Comparison of ENCODE assay signal across 18 cellular contexts in genomic region chr11:132439711-132440300, GRCh38.
DNase-seq lines count a peak whose midpoint lies in the region; ATAC-seq, FAIRE-seq and TF ChIP-seq lines count a peak whose summit lies in the region.
"Had no signal": no experiment of that assay in that cellular context is flagged by ENCODE, and none has a peak within 500 bp of the region (broad histone marks: within the 10 kb centered on the region; RNA-seq: fewer than 3 reads in every experiment).

No MANE protein-coding gene starts in this region.

- TF ChIP-seq POLR2A in adrenal gland (IDR thresholded peaks at IDR 0.05): no peak

- ATAC-seq in HG02610 (IDR thresholded peaks at IDR 0.05; ENCODE audit: unreplicated experiment): no peak
- no peak for ATAC-seq in HG02852 (IDR thresholded peaks at IDR 0.05; ENCODE audit: unreplicated experiment)
- ATAC-seq in HG03565 (IDR thresholded peaks at IDR 0.05; ENCODE audit: unreplicated experiment): no peak
- ATAC-seq: A549 had no signal

- H3K4me2 ChIP-seq in astrocyte (ENCODE audit: low read length): no peak overlapping the region
- H3K4me2 ChIP-seq: A549; BLaER1 treated with 17β-estradiol and CSF1 and Interleukin-3, amounts not matched to agents 10 nM and 100 nM had no signal

- H3K4me3 ChIP-seq in astrocyte (ENCODE audit: insufficient read depth, low read depth, low read length) (no peak overlapping the region), choroid plexus epithelial cell (ENCODE audit: low read depth, low read length) (no peak overlapping the region), adrenal gland (no peak overlapping the region)
- H3K4me3 ChIP-seq: A549; BLaER1 treated with 17β-estradiol and CSF1 and Interleukin-3, amounts not matched to agents 10 nM and 100 nM had no signal

- no peak overlapping the region for H3K27ac Mint-ChIP-seq in astrocyte (ENCODE audit: unreplicated experiment)
- H3K27ac Mint-ChIP-seq: CD4-positive, CD25-positive, alpha-beta regulatory T cell; H9 had no signal

- H3K9me3 Mint-ChIP-seq in astrocyte (ENCODE audit: unreplicated experiment): no peaks in the 10 kb centered on the region
- H3K9me3 Mint-ChIP-seq: H9 had no signal

- no peaks in the 10 kb centered on the region for H3K9me3 ChIP-seq in astrocyte (ENCODE audit: insufficient read depth, low read depth, low read length)
- no peaks in the 10 kb centered on the region for H3K9me3 ChIP-seq in adrenal gland (replicated peaks in 1 of 3)
- H3K9me3 ChIP-seq: A549 had no signal

- peaks cover 3% of the 10 kb centered on the region for H3K27me3 ChIP-seq in astrocyte (ENCODE audit: insufficient read depth, low read length)
- H3K27me3 ChIP-seq in adrenal gland: no peaks in the 10 kb centered on the region
- H3K27me3 ChIP-seq: BLaER1 treated with 17β-estradiol and CSF1 and Interleukin-3, amounts not matched to agents 10 nM and 100 nM had no signal

- no peak overlapping the region for H3K27ac ChIP-seq in astrocyte (ENCODE audit: low read depth, low read length)
- H3K27ac ChIP-seq in adrenal gland: no peak overlapping the region
- H3K27ac ChIP-seq: A549; BLaER1 treated with 17β-estradiol and CSF1 and Interleukin-3, amounts not matched to agents 10 nM and 100 nM had no signal

- no peaks in the 10 kb centered on the region for H4K20me1 ChIP-seq in astrocyte (ENCODE audit: insufficient read depth, low read length)
- H4K20me1 ChIP-seq: BLaER1 treated with 17β-estradiol and CSF1 and Interleukin-3, amounts not matched to agents 10 nM and 100 nM had no signal

- peaks cover 3% of the 10 kb centered on the region for H3K4me1 ChIP-seq in astrocyte (ENCODE audit: insufficient read depth, low read length)
- H3K4me1 ChIP-seq in adrenal gland (replicated peaks in 1 of 2): no peaks in the 10 kb centered on the region
- H3K4me1 ChIP-seq: A549; BLaER1 treated with 17β-estradiol and CSF1 and Interleukin-3, amounts not matched to agents 10 nM and 100 nM had no signal

- no peaks in the 10 kb centered on the region for H3K79me2 ChIP-seq in astrocyte (ENCODE audit: insufficient read depth, low read length)

- WGBS in adrenal gland, 4 donors: 79 to 88% (median 86%) methylated on average over 5 of the region's 5 CpGs

- H3K36me3 Mint-ChIP-seq in astrocyte (ENCODE audit: low read depth, unreplicated experiment): no peaks in the 10 kb centered on the region

- no peaks in the 10 kb centered on the region for H3K36me3 ChIP-seq in astrocyte (ENCODE audit: insufficient read depth, low read length)
- no peaks in the 10 kb centered on the region for H3K36me3 ChIP-seq in adrenal gland (replicated peaks in 1 of 2)
- H3K36me3 ChIP-seq: BLaER1 treated with 17β-estradiol and CSF1 and Interleukin-3, amounts not matched to agents 10 nM and 100 nM had no signal

- H3K4me1 Mint-ChIP-seq in astrocyte (ENCODE audit: low read depth, unreplicated experiment): peaks cover 6% of the 10 kb centered on the region
- H3K4me1 Mint-ChIP-seq: CD4-positive, CD25-positive, alpha-beta regulatory T cell had no signal

- H2AFZ ChIP-seq in astrocyte (ENCODE audit: low read depth, low read length): no peak overlapping the region

- TF ChIP-seq CTCF in astrocyte (IDR thresholded peaks at IDR 0.05; ENCODE audit: insufficient read depth, low read depth, low read length): no peak
- TF ChIP-seq CTCF in choroid plexus epithelial cell (conservative IDR thresholded peaks at IDR 0.05; ENCODE audit: low read depth, low read length): no peak
- no peak for TF ChIP-seq CTCF in adrenal gland (IDR thresholded peaks at IDR 0.05)

- H3K27me3 Mint-ChIP-seq in astrocyte (ENCODE audit: low read depth, unreplicated experiment): peaks cover 9% of the 10 kb centered on the region
- H3K27me3 Mint-ChIP-seq: CD4-positive, CD25-positive, alpha-beta regulatory T cell had no signal

- DNase-seq in EL (peak; percentile 20), astrocyte (ENCODE audit: low read depth) (peak; percentile 30), choroid plexus epithelial cell (ENCODE audit: low read depth) (peak; percentile 25), adrenal gland (no peak)
- DNase-seq: AML-193; CD4-positive, CD25-positive, alpha-beta regulatory T cell; DMS53; GOT3; H9; IMR-90; KBM-7 had no signal

- no peak overlapping the region for H3K4me3 Mint-ChIP-seq in astrocyte (ENCODE audit: unreplicated experiment)
- H3K4me3 Mint-ChIP-seq: CD4-positive, CD25-positive, alpha-beta regulatory T cell; H9 had no signal

- no peak overlapping the region for H3K9ac ChIP-seq in astrocyte (ENCODE audit: low read length)
- H3K9ac ChIP-seq: BLaER1 treated with 17β-estradiol and CSF1 and Interleukin-3, amounts not matched to agents 10 nM and 100 nM had no signal

- FAIRE-seq in astrocyte (lab: Jason Lieb, UNC): peak; percentile 29
- FAIRE-seq: A549, G401.6, GM19239 had no signal

- intact Hi-C loops in adrenal gland (cut with DNase I): no loop called here

Comparison
In these comparisons a context has a peak if more than half of its experiments do, and no peak if none do; other contexts are left out.
1. DNase-seq: peak in EL (single experiment), astrocyte (single experiment) and choroid plexus epithelial cell (single experiment); none in adrenal gland (0 of 7).